27 cellular contexts compared by ENCODE assay signal in genomic region chr13:113442985-113443362, GRCh38. TPM values are rescaled to one million over a fixed set of nuclear protein-coding genes. Genes with fewer than 3 reads are reported as not detected.
A peak's percentile ranks its signal among the peaks of the same experiment; 100 is the strongest.
DNase-seq lines count a peak whose midpoint lies in the region; ATAC-seq, FAIRE-seq and TF ChIP-seq lines count a peak whose summit lies in the region.
"Had no signal": no experiment of that assay in that cellular context is flagged by ENCODE, and none has a peak within 500 bp of the region (broad histone marks: within the 10 kb centered on the region; RNA-seq: fewer than 3 reads in every experiment).

No MANE protein-coding gene starts in this region.

- H3K36me3 ChIP-seq in HepG2 (replicated peaks in 1 of 2; ENCODE audit: control insufficient read depth in 1 of 2, insufficient read depth in 2 of 2, low read length in 2 of 2) (no peaks in the 10 kb centered on the region), right lobe of liver (no peaks in the 10 kb centered on the region), neural progenitor cell (no peaks in the 10 kb centered on the region), smooth muscle cell (ENCODE audit: low read depth) (peaks cover 11% of the 10 kb centered on the region)

- H3K36me3 Mint-ChIP-seq in neural progenitor cell (peaks cover 26% of the 10 kb centered on the region), progenitor cell of endocrine pancreas (ENCODE audit: insufficient read depth) (peaks cover 27% of the 10 kb centered on the region)

- no peaks in the 10 kb centered on the region for H3K79me2 ChIP-seq in HepG2 (ENCODE audit: insufficient read depth, low read length)
- H3K79me2 ChIP-seq in neural progenitor cell (ENCODE audit: low read depth), result no peaks in the 10 kb centered on the region
- H3K79me2 ChIP-seq in smooth muscle cell (ENCODE audit: low read depth), result no peaks in the 10 kb centered on the region

- H3K27me3 ChIP-seq in HepG2 (ENCODE audit: control insufficient read depth in 1 of 2, insufficient read depth in 2 of 2, low read length in 2 of 2), result no peaks in the 10 kb centered on the region
- H3K27me3 ChIP-seq in right lobe of liver, result no peaks in the 10 kb centered on the region
- no peaks in the 10 kb centered on the region for H3K27me3 ChIP-seq in neural progenitor cell
- no peaks in the 10 kb centered on the region for H3K27me3 ChIP-seq in smooth muscle cell (ENCODE audit: low read depth)

- TF ChIP-seq CTCF in HepG2 (CRISPR knock-in tag; IDR thresholded peaks at IDR 0.05), result no peak
- no peak for TF ChIP-seq CTCF in right lobe of liver (IDR thresholded peaks at IDR 0.05)
- no peak for TF ChIP-seq CTCF in neural progenitor cell (IDR thresholded peaks at IDR 0.05)
- TF ChIP-seq CTCF in progenitor cell of endocrine pancreas (IDR thresholded peaks at IDR 0.05; ENCODE audit: unreplicated experiment), result no peak
- no peak for TF ChIP-seq CTCF in smooth muscle cell (IDR thresholded peaks at IDR 0.05; ENCODE audit: borderline replicate concordance, insufficient read depth, poor library complexity, severe bottlenecking)

- H3K4me3 ChIP-seq in HepG2 (replicated peaks in 1 of 3; ENCODE audit: insufficient read depth in 1 of 3, low read depth in 2 of 3, low read length in 3 of 3), result no peak overlapping the region
- H3K4me3 ChIP-seq in right lobe of liver, result no peak overlapping the region
- H3K4me3 ChIP-seq in neural progenitor cell, result no peak overlapping the region
- H3K4me3 ChIP-seq in smooth muscle cell, result no peak overlapping the region
- H3K4me3 ChIP-seq: A549, GM12878 had no signal

- TF ChIP-seq POLR2A in HepG2 (IDR thresholded peaks at IDR 0.05; ENCODE audit: insufficient read depth in 1 of 2, low read depth in 2 of 2, low read length in 2 of 2) (no peak), right lobe of liver (IDR thresholded peaks at IDR 0.05) (no peak), GM18505 (IDR thresholded peaks at IDR 0.05; ENCODE audit: borderline replicate concordance, extremely low read depth, insufficient read depth, insufficient read length) (no peak)

- H3K9me3 Mint-ChIP-seq in neural progenitor cell, result peaks cover 2% of the 10 kb centered on the region
- H3K9me3 Mint-ChIP-seq in progenitor cell of endocrine pancreas (ENCODE audit: low read depth), result peaks cover 3% of the 10 kb centered on the region
- H3K9me3 Mint-ChIP-seq in stimulated activated naive CD8-positive, alpha-beta T cell treated with anti-CD3 and anti-CD28 coated beads, Interleukin-15, amount 100 ng/mL, for 72 hours, result peaks cover 0 to 4% of the 10 kb centered on the region in 2 donors

- H3K4me2 ChIP-seq in HepG2 (ENCODE audit: low read depth, low read length) (no peak overlapping the region), neural progenitor cell (no peak overlapping the region), smooth muscle cell (no peak overlapping the region)
- H3K4me2 ChIP-seq: A549 had no signal

- CTCF ChIA-PET in HepG2 (lab: Yijun Ruan, JAX; ENCODE audit: low intra/inter-chr PET ratio, low total read pairs), result no interaction called here

- H2AFZ ChIP-seq in HepG2 (ENCODE audit: low read length) (no peak overlapping the region), neural progenitor cell (replicated peaks) (no peak overlapping the region), smooth muscle cell (ENCODE audit: low read depth) (no peak overlapping the region)

- no peak for TF ChIP-seq EP300 in HepG2 (IDR thresholded peaks at IDR 0.05; ENCODE audit: low read depth in 2 of 2, low read length in 2 of 2)
- no peak for TF ChIP-seq EP300 in HepG2 (CRISPR knock-in tag; IDR thresholded peaks at IDR 0.05; ENCODE audit: borderline replicate concordance)

- peak overlapping the region; percentile 21 for H3K4me3 Mint-ChIP-seq in neural progenitor cell
- H3K4me3 Mint-ChIP-seq in progenitor cell of endocrine pancreas (ENCODE audit: low read depth), result no peak overlapping the region
- H3K4me3 Mint-ChIP-seq in stimulated activated naive CD8-positive, alpha-beta T cell treated with anti-CD3 and anti-CD28 coated beads, Interleukin-15, amount 100 ng/mL, for 72 hours, result no peak overlapping the region
- H3K4me3 Mint-ChIP-seq: B cell; CD14-positive monocyte; CD4-positive, alpha-beta memory T cell; CD4-positive, CD25-positive, alpha-beta regulatory T cell; CD8-positive, alpha-beta memory T cell had no signal

- H4K20me1 ChIP-seq in HepG2 (ENCODE audit: insufficient read depth, low read length) (no peaks in the 10 kb centered on the region), neural progenitor cell (ENCODE audit: low read depth) (no peaks in the 10 kb centered on the region), smooth muscle cell (ENCODE audit: low read depth) (no peaks in the 10 kb centered on the region)

- intact Hi-C loops in HepG2 (cut with micrococcal nuclease; ENCODE audit: unreplicated experiment) (no loop called here), right lobe of liver (cut with DNase I) (no loop called here)

- H3K27ac ChIP-seq in HepG2 (ENCODE audit: extremely low read length, insufficient read depth, low read length) (no peak overlapping the region), right lobe of liver (no peak overlapping the region), neural progenitor cell (no peak overlapping the region), smooth muscle cell (ENCODE audit: low read depth) (no peak overlapping the region)
- H3K27ac ChIP-seq: 22Rv1, A549 had no signal

- no peaks in the 10 kb centered on the region for H3K4me1 Mint-ChIP-seq in neural progenitor cell
- H3K4me1 Mint-ChIP-seq in progenitor cell of endocrine pancreas (ENCODE audit: low read depth), result peaks cover 6% of the 10 kb centered on the region
- peaks cover 7% of the 10 kb centered on the region for H3K4me1 Mint-ChIP-seq in stimulated activated naive CD8-positive, alpha-beta T cell treated with anti-CD3 and anti-CD28 coated beads, Interleukin-15, amount 100 ng/mL, for 72 hours
- H3K4me1 Mint-ChIP-seq: CD14-positive monocyte had no signal

- H3K4me1 ChIP-seq in HepG2 (ENCODE audit: insufficient read depth, low read length), result peaks cover 42% of the 10 kb centered on the region
- H3K4me1 ChIP-seq in right lobe of liver, result no peaks in the 10 kb centered on the region
- no peaks in the 10 kb centered on the region for H3K4me1 ChIP-seq in neural progenitor cell
- H3K4me1 ChIP-seq in smooth muscle cell (ENCODE audit: low read depth), result no peaks in the 10 kb centered on the region

- POLR2A ChIA-PET in HepG2 (lab: Yijun Ruan, JAX), result no interaction called here

- DNase-seq in HepG2 (ENCODE audit: low spot score) (no peak), right lobe of liver (no peak), neural progenitor cell (ENCODE audit: low spot score) (no peak), progenitor cell of endocrine pancreas (ENCODE audit: low spot score, unreplicated experiment) (no peak), smooth muscle cell (lab: John Stamatoyannopoulos, UW; ENCODE audit: unreplicated experiment) (no peak)
- DNase-seq in stimulated activated naive CD8-positive, alpha-beta T cell treated with anti-CD3 and anti-CD28 coated beads, Interleukin-15, amount 100 ng/mL, for 72 hours, result no peak
- DNase-seq: AML-193; C1 segment of cervical spinal cord; CD4-positive, alpha-beta memory T cell; CD4-positive, CD25-positive, alpha-beta regulatory T cell; CD8-positive, alpha-beta memory T cell; COR-L47; DMS 273 treated with DMSO at 0.1 percent for 48 hours; DMS153; DMS53; DMS79; DND-41; EL; GDM1 had no signal

- FAIRE-seq in HepG2 (lab: Jason Lieb, UNC), result no peak
- FAIRE-seq: A549, GM12878, GM12892, GM19239 had no signal

- no peak overlapping the region for H3K9ac ChIP-seq in HepG2 (ENCODE audit: insufficient read depth, low read depth, low read length)
- H3K9ac ChIP-seq in neural progenitor cell, result no peak overlapping the region
- no peak overlapping the region for H3K9ac ChIP-seq in smooth muscle cell (ENCODE audit: low read depth)

- no peaks in the 10 kb centered on the region for H3K9me3 ChIP-seq in HepG2 (ENCODE audit: low read length)
- H3K9me3 ChIP-seq in right lobe of liver, result no peaks in the 10 kb centered on the region
- no peaks in the 10 kb centered on the region for H3K9me3 ChIP-seq in neural progenitor cell (ENCODE audit: low read depth)
- H3K9me3 ChIP-seq in smooth muscle cell (replicated peaks; ENCODE audit: low read depth), result no peaks in the 10 kb centered on the region
- H3K9me3 ChIP-seq: A549 had no signal

- no peak overlapping the region for H3K27ac Mint-ChIP-seq in neural progenitor cell
- peak overlapping the region; percentile 53 for H3K27ac Mint-ChIP-seq in progenitor cell of endocrine pancreas
- no peak overlapping the region for H3K27ac Mint-ChIP-seq in stimulated activated naive CD8-positive, alpha-beta T cell treated with anti-CD3 and anti-CD28 coated beads, Interleukin-15, amount 100 ng/mL, for 72 hours
- H3K27ac Mint-ChIP-seq: B cell; CD14-positive monocyte; CD4-positive, CD25-positive, alpha-beta regulatory T cell had no signal

- 50% methylated on average over 1 of the region's 1 CpG for WGBS in HepG2 (ENCODE audit: low lambda C conversion rate)
- WGBS in right lobe of liver (ENCODE audit: insufficient coverage, low coverage, low lambda C conversion rate, missing lambda C conversion rate), result 60% methylated on average over 1 of the region's 1 CpG
- WGBS in smooth muscle cell (ENCODE audit: low lambda C conversion rate), result 96% methylated on average over 1 of the region's 1 CpG

- TF ChIP-seq RAD21 in HepG2 (CRISPR knock-in tag; IDR thresholded peaks at IDR 0.05), result no peak

- H3K27me3 Mint-ChIP-seq in neural progenitor cell (ENCODE audit: insufficient read depth, low read depth), result peaks cover 2% of the 10 kb centered on the region
- no peaks in the 10 kb centered on the region for H3K27me3 Mint-ChIP-seq in progenitor cell of endocrine pancreas
- H3K27me3 Mint-ChIP-seq in stimulated activated naive CD8-positive, alpha-beta T cell treated with anti-CD3 and anti-CD28 coated beads, Interleukin-15, amount 100 ng/mL, for 72 hours, result no peaks in the 10 kb centered on the region
- H3K27me3 Mint-ChIP-seq: B cell; CD4-positive, alpha-beta memory T cell; CD4-positive, CD25-positive, alpha-beta regulatory T cell; CD8-positive, alpha-beta memory T cell had no signal

- ATAC-seq in HepG2 (no peak), right lobe of liver (no peak), GM18505 (IDR thresholded peaks at IDR 0.05; ENCODE audit: unreplicated experiment) (no peak)
- no peak for ATAC-seq in stimulated activated naive CD8-positive, alpha-beta T cell treated with anti-CD3 and anti-CD28 coated beads, Interleukin-15, amount 100 ng/mL, for 72 hours
- ATAC-seq: A549, GM12878 had no signal

- H3F3A ChIP-seq in neural progenitor cell (ENCODE audit: low read depth) (no peaks in the 10 kb centered on the region), smooth muscle cell (ENCODE audit: low read depth) (no peaks in the 10 kb centered on the region)

- in situ Hi-C loops in HepG2 (cut with HindIII; ENCODE audit: extremely low pct_ligation_motif_present, low pct_unique_long_range_greater_than_20kb), result no loop called here

- BruUV-seq in HepG2 (replicated peaks; lab: Mats Ljungman, UMichigan), result no TSS peak

RNA-seq across cellular contexts. Expression of gene ADPRHL1, which starts 10.3 kb away (rescaled TPM):
- total RNA-seq in HepG2 (2016; rRNA removed; fragmentation: Illumina TruSeq; extraction: Trizol), result 0.34 and 0.40 TPM in 2 replicates
- 0.18 and 0.30 TPM in 2 replicates for total RNA-seq in HepG2 (2016; cell fraction: cytosol; rRNA removed; fragmentation: Illumina TruSeq; extraction: Trizol; ENCODE audit: low read depth)
- 0.37 and 0.50 TPM in 2 replicates for total RNA-seq in HepG2 (2016; cell fraction: insoluble cytoplasmic fraction; rRNA removed; fragmentation: Illumina TruSeq; extraction: Trizol)
- 0.62 TPM in 2 replicates for total RNA-seq in HepG2 (2016; cell fraction: membrane; rRNA removed; fragmentation: Illumina TruSeq; extraction: Trizol)
- 0.44 and 0.68 TPM in 2 replicates for total RNA-seq in HepG2 (2016; cell fraction: nucleus; rRNA removed; fragmentation: Illumina TruSeq; extraction: Trizol)
- polyA plus RNA-seq in HepG2 (2011; rRNA removed), result 0.34 and 0.65 TPM in 2 replicates
- polyA plus RNA-seq in HepG2 (2011; cell fraction: cytosol; rRNA removed), result 0.48 and 0.72 TPM in 2 replicates
- polyA plus RNA-seq in HepG2 (2011; cell fraction: nucleus; rRNA removed), result 0.47 and 0.61 TPM in 2 replicates
- polyA plus RNA-seq in HepG2 (2012), result 0.56 and 0.63 TPM in 2 replicates
- 0.46 and 0.52 TPM in 2 replicates for polyA plus RNA-seq in HepG2 (2016; cell fraction: cytosol; fragmentation: Illumina TruSeq; extraction: Trizol; ENCODE audit: low read depth)
- 0.41 and 0.65 TPM in 2 replicates for polyA plus RNA-seq in HepG2 (2016; cell fraction: insoluble cytoplasmic fraction; fragmentation: Illumina TruSeq; extraction: Trizol; ENCODE audit: low read depth)
- polyA plus RNA-seq in HepG2 (2016; cell fraction: membrane; fragmentation: Illumina TruSeq; extraction: Trizol; ENCODE audit: low read depth), result 0.74 and 1.2 TPM in 2 replicates
- polyA plus RNA-seq in HepG2 (2016; cell fraction: nucleus; fragmentation: Illumina TruSeq; extraction: Trizol; ENCODE audit: insufficient read depth, low read depth), result 1.1 and 1.6 TPM in 2 replicates
- polyA minus RNA-seq in HepG2 (2011; rRNA and poly(A)+ RNA removed; ENCODE audit: low replicate concordance), result 0.66 and 3.3 TPM in 2 replicates
- polyA minus RNA-seq in HepG2 (2011; cell fraction: cytosol; rRNA and poly(A)+ RNA removed), result 0.30 TPM in 1 of 2 replicates, not detected in the other
- 0.64 and 0.87 TPM in 2 replicates for polyA minus RNA-seq in HepG2 (2011; cell fraction: nucleus; rRNA and poly(A)+ RNA removed)
- 1 to 10 TPM in 4 of 6 experiments, under 1 TPM in 2; 0.37 to 1.7 (median 1.1) TPM for total RNA-seq in right lobe of liver
- total RNA-seq in neural progenitor cell (ENCODE audit: low replicate concordance), result 0.22 and 0.43 TPM in 2 replicates
- total RNA-seq in progenitor cell of endocrine pancreas, result 5.2 and 6.8 TPM in 2 replicates
- total RNA-seq in smooth muscle cell, result 0.18 and 0.99 TPM in 2 replicates
- polyA plus RNA-seq in smooth muscle cell, result 1.1 and 1.2 TPM in 2 replicates

RNA-seq across cellular contexts. Expression of gene DCUN1D2, which starts 47.5 kb away (rescaled TPM):
- 7.4 and 9.6 TPM in 2 replicates for total RNA-seq in HepG2 (2016; rRNA removed; fragmentation: Illumina TruSeq; extraction: Trizol)
- 12.3 and 13.3 TPM in 2 replicates for total RNA-seq in HepG2 (2016; cell fraction: cytosol; rRNA removed; fragmentation: Illumina TruSeq; extraction: Trizol; ENCODE audit: low read depth)
- total RNA-seq in HepG2 (2016; cell fraction: insoluble cytoplasmic fraction; rRNA removed; fragmentation: Illumina TruSeq; extraction: Trizol), result 6.4 and 10.2 TPM in 2 replicates
- total RNA-seq in HepG2 (2016; cell fraction: membrane; rRNA removed; fragmentation: Illumina TruSeq; extraction: Trizol), result 9.2 and 9.7 TPM in 2 replicates
- total RNA-seq in HepG2 (2016; cell fraction: nucleus; rRNA removed; fragmentation: Illumina TruSeq; extraction: Trizol), result 16.2 and 17.5 TPM in 2 replicates
- polyA plus RNA-seq in HepG2 (2011; rRNA removed), result 9.1 and 11.9 TPM in 2 replicates
- polyA plus RNA-seq in HepG2 (2011; cell fraction: cytosol; rRNA removed), result 7.6 and 8.0 TPM in 2 replicates
- 23.2 and 28.2 TPM in 2 replicates for polyA plus RNA-seq in HepG2 (2011; cell fraction: nucleus; rRNA removed)
- 11.5 and 12.0 TPM in 2 replicates for polyA plus RNA-seq in HepG2 (2012)
- polyA plus RNA-seq in HepG2 (2016; cell fraction: cytosol; fragmentation: Illumina TruSeq; extraction: Trizol; ENCODE audit: low read depth), result 2.5 and 2.6 TPM in 2 replicates
- 7.2 and 9.3 TPM in 2 replicates for polyA plus RNA-seq in HepG2 (2016; cell fraction: insoluble cytoplasmic fraction; fragmentation: Illumina TruSeq; extraction: Trizol; ENCODE audit: low read depth)
- polyA plus RNA-seq in HepG2 (2016; cell fraction: membrane; fragmentation: Illumina TruSeq; extraction: Trizol; ENCODE audit: low read depth), result 4.7 and 5.4 TPM in 2 replicates
- polyA plus RNA-seq in HepG2 (2016; cell fraction: nucleus; fragmentation: Illumina TruSeq; extraction: Trizol; ENCODE audit: insufficient read depth, low read depth), result 56.9 and 58.1 TPM in 2 replicates
- 6.2 and 8.7 TPM in 2 replicates for polyA minus RNA-seq in HepG2 (2011; rRNA and poly(A)+ RNA removed; ENCODE audit: low replicate concordance)
- polyA minus RNA-seq in HepG2 (2011; cell fraction: cytosol; rRNA and poly(A)+ RNA removed), result 2.3 and 2.4 TPM in 2 replicates
- 17.4 and 24.3 TPM in 2 replicates for polyA minus RNA-seq in HepG2 (2011; cell fraction: nucleus; rRNA and poly(A)+ RNA removed)
- 10 to 100 TPM in 3 of 6 experiments, 1 to 10 TPM in 3; 6.1 to 11.7 (median 9.3) TPM for total RNA-seq in right lobe of liver
- 17.4 and 23.8 TPM in 2 replicates for total RNA-seq in neural progenitor cell (ENCODE audit: low replicate concordance)
- total RNA-seq in progenitor cell of endocrine pancreas, result 44.9 and 51.2 TPM in 2 replicates
- 6.3 and 10.6 TPM in 2 replicates for total RNA-seq in smooth muscle cell
- 9.4 and 10.8 TPM in 2 replicates for polyA plus RNA-seq in smooth muscle cell
